Comparison of ENCODE assay signal across 19 cellular contexts in genomic region chr11:70881948-70882715, GRCh38.
"Had no signal": no experiment of that assay in that cellular context is flagged by ENCODE, and none has a peak within 500 bp of the region (broad histone marks: within the 10 kb centered on the region; RNA-seq: fewer than 3 reads in every experiment).

No MANE protein-coding gene starts in this region.

- H3K36me3 ChIP-seq: esophagus muscularis mucosa, gastrocnemius medialis, right atrium auricular region, sigmoid colon, thoracic aorta, transverse colon had no signal

- H3K4me3 ChIP-seq: dorsolateral prefrontal cortex, esophagus muscularis mucosa, gastrocnemius medialis, right atrium auricular region, sigmoid colon, skin epidermis, thoracic aorta, transverse colon had no signal

- ATAC-seq: gastrocnemius medialis; left colon; naive thymus-derived CD4-positive, alpha-beta T cell; stimulated activated naive B cell treated with anti-CD40 and anti-IgM and Interleukin-4, amounts not matched to agents 10 μg/mL and 1 μg/mL and 100 μg/mL, for 72 hours; stimulated activated naive CD8-positive, alpha-beta T cell treated with anti-CD3 and anti-CD28 coated beads, Interleukin-15, amount 100 ng/mL, for 72 hours had no signal

- H3K27ac ChIP-seq: dorsolateral prefrontal cortex, epithelial cell of prostate, esophagus muscularis mucosa, gastrocnemius medialis, right atrium auricular region, sigmoid colon, skin epidermis, thoracic aorta, transverse colon had no signal

- FAIRE-seq: endometrium had no signal

- DNase-seq: cortex of kidney; dorsolateral prefrontal cortex; effector CD8-positive, alpha-beta T cell; gastrocnemius medialis; left colon; naive thymus-derived CD4-positive, alpha-beta T cell; sigmoid colon; stimulated activated CD4-positive, alpha-beta T cell treated with anti-CD3 and anti-CD28 coated beads, Interleukin-2, amount 100 ng/mL, for 24 hours; stimulated activated CD4-positive, alpha-beta T cell treated with anti-CD3 and anti-CD28 coated beads, Interleukin-4, amount 100 ng/mL, for 4 hours; stimulated activated naive B cell treated with anti-CD40 and anti-IgM and Interleukin-4, amounts not matched to agents 10 μg/mL and 1 μg/mL and 100 μg/mL, for 72 hours; stimulated activated naive CD8-positive, alpha-beta T cell treated with anti-CD3 and anti-CD28 coated beads, Interleukin-15, amount 100 ng/mL, for 72 hours; substantia nigra; transverse colon had no signal

- H3K9me3 ChIP-seq: esophagus muscularis mucosa, gastrocnemius medialis, right atrium auricular region, sigmoid colon, thoracic aorta, transverse colon had no signal

- H3K27me3 ChIP-seq: esophagus muscularis mucosa, right atrium auricular region, sigmoid colon, transverse colon had no signal

- H3K4me1 ChIP-seq: esophagus muscularis mucosa, gastrocnemius medialis, right atrium auricular region, sigmoid colon, transverse colon had no signal
